Comparison of ENCODE assay signal across 8 cellular contexts in genomic region chr17:79993390-79994221, GRCh38. TPM values are rescaled to one million over a fixed set of nuclear protein-coding genes. Genes with fewer than 3 reads are reported as not detected.
DNase-seq lines count a peak whose midpoint lies in the region; ATAC-seq and TF ChIP-seq lines count a peak whose summit lies in the region.

No MANE protein-coding gene starts in this region.

- ATAC-seq in WTC11: peak; percentile 17

- no peak for TF ChIP-seq CTCF in WTC11 (IDR thresholded peaks at IDR 0.05)
- no peak for TF ChIP-seq CTCF in epithelial cell of proximal tubule (conservative IDR thresholded peaks at IDR 0.05; ENCODE audit: low read depth, low read length)
- TF ChIP-seq CTCF in neutrophil (IDR thresholded peaks at IDR 0.05): peak; percentile 17

- H3K4me3 Mint-ChIP-seq in WTC11: no peak overlapping the region

- H3K4me3 ChIP-seq in epithelial cell of proximal tubule (ENCODE audit: low read depth, low read length) (peak overlapping the region; percentile 10), neutrophil (ENCODE audit: low read depth in 1 of 2, low read length in 1 of 2) (peak overlapping the region; percentile 46 to 70)

- peaks cover 45% of the 10 kb centered on the region for H3K27me3 ChIP-seq in neutrophil

- POLR2A ChIA-PET in WTC11 (lab: Charles Lee): interaction anchor here (0.6 to 1.7 kb wide), 14 partner anchors 9 to 252 kb away, joined by 3 to 10 read pairs (median 4); partner anchors contain the start of genes CBX4 and CBX8

- DNase-seq in Daoy (ENCODE audit: low read depth): peak; percentile 75
- DNase-seq in NCI-H1436 treated with DMSO at 0.1 percent for 48 hours (lab: John Stamatoyannopoulos, UW): peak; percentile 66
- DNase-seq in WTC11 (ENCODE audit: low spot score): peak; percentile 68
- peak; percentile 57 for DNase-seq in epithelial cell of proximal tubule (ENCODE audit: low read depth)
- peak; percentile 77 for DNase-seq in ureter (ENCODE audit: low spot score)
- DNase-seq in hepatic stellate cell (ENCODE audit: low spot score): no peak
- no peak for DNase-seq in GM19238 (ENCODE audit: insufficient read length, low spot score)

- no peaks in the 10 kb centered on the region for H3K27me3 Mint-ChIP-seq in WTC11 (ENCODE audit: low read depth)

- H3K4me1 ChIP-seq in neutrophil (ENCODE audit: control insufficient read depth in 1 of 2, insufficient read depth in 1 of 2, low read depth in 1 of 2, low read length in 1 of 2): peaks cover 68 to 73% of the 10 kb centered on the region in 2 experiments

- H3K36me3 Mint-ChIP-seq in WTC11: 0 out of 2 replicates have a peak, but pooled peaks cover 1% of the 10 kb centered on the region

- peak overlapping the region; percentile 85 for H3K27ac ChIP-seq in neutrophil

- H3K36me3 ChIP-seq in neutrophil: no peaks in the 10 kb centered on the region

- no peaks in the 10 kb centered on the region for H3K9me3 ChIP-seq in neutrophil

- peaks cover 56% of the 10 kb centered on the region for H3K4me1 Mint-ChIP-seq in WTC11

- no peaks in the 10 kb centered on the region for H3K9me3 Mint-ChIP-seq in WTC11

- CTCF ChIA-PET in WTC11 (lab: Charles Lee): interaction anchor here (0.6 to 5.3 kb wide), 21 partner anchors 10 to 252 kb away, joined by 3 to 42 read pairs (median 5); partner anchors contain the start of gene GAA

- H3K27ac Mint-ChIP-seq in WTC11: peak overlapping the region; percentile 72

TF ChIP-seq in WTC11, 78 proteins besides CTCF, POLR2A, EP300 and RAD21:
- TF ChIP-seq NR1H2 (CRISPR knock-in tag; IDR thresholded peaks at IDR 0.05): no peak
- TF ChIP-seq, protein P1, sequence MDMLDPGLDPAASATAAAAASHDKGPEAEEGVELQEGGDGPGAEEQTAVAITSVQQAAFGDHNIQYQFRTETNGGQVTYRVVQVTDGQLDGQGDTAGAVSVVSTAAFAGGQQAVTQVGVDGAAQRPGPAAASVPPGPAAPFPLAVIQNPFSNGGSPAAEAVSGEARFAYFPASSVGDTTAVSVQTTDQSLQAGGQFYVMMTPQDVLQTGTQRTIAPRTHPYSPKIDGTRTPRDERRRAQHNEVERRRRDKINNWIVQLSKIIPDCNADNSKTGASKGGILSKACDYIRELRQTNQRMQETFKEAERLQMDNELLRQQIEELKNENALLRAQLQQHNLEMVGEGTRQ (CRISPR knock-in tag; IDR thresholded peaks at IDR 0.05): peak; percentile 65; the same call in 1 of the 2 replicates
- peak; percentile 100 for TF ChIP-seq GABPB1 (CRISPR knock-in tag; IDR thresholded peaks at IDR 0.05)
- TF ChIP-seq, protein P2, sequence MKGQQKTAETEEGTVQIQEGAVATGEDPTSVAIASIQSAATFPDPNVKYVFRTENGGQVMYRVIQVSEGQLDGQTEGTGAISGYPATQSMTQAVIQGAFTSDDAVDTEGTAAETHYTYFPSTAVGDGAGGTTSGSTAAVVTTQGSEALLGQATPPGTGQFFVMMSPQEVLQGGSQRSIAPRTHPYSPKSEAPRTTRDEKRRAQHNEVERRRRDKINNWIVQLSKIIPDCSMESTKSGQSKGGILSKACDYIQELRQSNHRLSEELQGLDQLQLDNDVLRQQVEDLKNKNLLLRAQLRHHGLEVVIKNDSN (CRISPR knock-in tag; IDR thresholded peaks at IDR 0.05): peak; percentile 87; the same call in 1 of the 2 replicates
- TF ChIP-seq MAX (CRISPR knock-in tag; IDR thresholded peaks at IDR 0.05): peak; percentile 93
- TF ChIP-seq, protein P3, sequence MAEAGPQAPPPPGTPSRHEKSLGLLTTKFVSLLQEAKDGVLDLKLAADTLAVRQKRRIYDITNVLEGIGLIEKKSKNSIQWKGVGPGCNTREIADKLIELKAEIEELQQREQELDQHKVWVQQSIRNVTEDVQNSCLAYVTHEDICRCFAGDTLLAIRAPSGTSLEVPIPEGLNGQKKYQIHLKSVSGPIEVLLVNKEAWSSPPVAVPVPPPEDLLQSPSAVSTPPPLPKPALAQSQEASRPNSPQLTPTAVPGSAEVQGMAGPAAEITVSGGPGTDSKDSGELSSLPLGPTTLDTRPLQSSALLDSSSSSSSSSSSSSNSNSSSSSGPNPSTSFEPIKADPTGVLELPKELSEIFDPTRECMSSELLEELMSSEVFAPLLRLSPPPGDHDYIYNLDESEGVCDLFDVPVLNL (CRISPR knock-in tag; IDR thresholded peaks at IDR 0.05; ENCODE audit: borderline replicate concordance, low read depth): no peak
- TF ChIP-seq ZNF423 (CRISPR knock-in tag; IDR thresholded peaks at IDR 0.05): peak; percentile 52; the same call in 1 of the 2 replicates
- TF ChIP-seq, protein P4, sequence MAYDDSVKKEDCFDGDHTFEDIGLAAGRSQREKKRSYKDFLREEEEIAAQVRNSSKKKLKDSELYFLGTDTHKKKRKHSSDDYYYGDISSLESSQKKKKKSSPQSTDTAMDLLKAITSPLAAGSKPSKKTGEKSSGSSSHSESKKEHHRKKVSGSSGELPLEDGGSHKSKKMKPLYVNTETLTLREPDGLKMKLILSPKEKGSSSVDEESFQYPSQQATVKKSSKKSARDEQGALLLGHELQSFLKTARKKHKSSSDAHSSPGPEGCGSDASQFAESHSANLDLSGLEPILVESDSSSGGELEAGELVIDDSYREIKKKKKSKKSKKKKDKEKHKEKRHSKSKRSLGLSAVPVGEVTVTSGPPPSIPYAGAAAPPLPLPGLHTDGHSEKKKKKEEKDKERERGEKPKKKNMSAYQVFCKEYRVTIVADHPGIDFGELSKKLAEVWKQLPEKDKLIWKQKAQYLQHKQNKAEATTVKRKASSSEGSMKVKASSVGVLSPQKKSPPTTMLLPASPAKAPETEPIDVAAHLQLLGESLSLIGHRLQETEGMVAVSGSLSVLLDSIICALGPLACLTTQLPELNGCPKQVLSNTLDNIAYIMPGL (CRISPR knock-in tag; IDR thresholded peaks at IDR 0.05): 0 out of 2 replicates have a peak, but pooled peaks have one; percentile 20

RNA-seq across cellular contexts. Expression of gene TBC1D16, which starts 42.1 kb away (rescaled TPM):
- total RNA-seq in Daoy (2014; rRNA removed; shearing (Covaris generic)): 20.3 and 26.5 TPM in 2 replicates
- total RNA-seq in WTC11 (2021): 89.8 to 96.1 TPM (median 90.4 TPM) in 3 replicates
- total RNA-seq in epithelial cell of proximal tubule: 19.9 and 25.7 TPM in 2 replicates
- 37.0 TPM for total RNA-seq in ureter

RNA-seq across cellular contexts. Expression of gene CCDC40, which starts 42.8 kb away (rescaled TPM):
- total RNA-seq in Daoy (2014; rRNA removed; shearing (Covaris generic)): 1.3 and 1.7 TPM in 2 replicates
- total RNA-seq in WTC11 (2021) (15.1 to 16.3 TPM (median 15.2 TPM) in 3 replicates), epithelial cell of proximal tubule (1.3 and 2.2 TPM in 2 replicates), ureter (12.4 TPM)

Comparison
In these comparisons a context has a peak if more than half of its experiments do, and no peak if none do; other contexts are left out.
1. DNase-seq: peak in Daoy (single experiment), NCI-H1436 treated with DMSO at 0.1 percent for 48 hours (single experiment), WTC11 (single experiment), epithelial cell of proximal tubule (single experiment) and ureter (single experiment); none in hepatic stellate cell (single experiment) and GM19238 (single experiment).